8 cellular contexts compared by ENCODE assay signal in the genomic region with DNA sequence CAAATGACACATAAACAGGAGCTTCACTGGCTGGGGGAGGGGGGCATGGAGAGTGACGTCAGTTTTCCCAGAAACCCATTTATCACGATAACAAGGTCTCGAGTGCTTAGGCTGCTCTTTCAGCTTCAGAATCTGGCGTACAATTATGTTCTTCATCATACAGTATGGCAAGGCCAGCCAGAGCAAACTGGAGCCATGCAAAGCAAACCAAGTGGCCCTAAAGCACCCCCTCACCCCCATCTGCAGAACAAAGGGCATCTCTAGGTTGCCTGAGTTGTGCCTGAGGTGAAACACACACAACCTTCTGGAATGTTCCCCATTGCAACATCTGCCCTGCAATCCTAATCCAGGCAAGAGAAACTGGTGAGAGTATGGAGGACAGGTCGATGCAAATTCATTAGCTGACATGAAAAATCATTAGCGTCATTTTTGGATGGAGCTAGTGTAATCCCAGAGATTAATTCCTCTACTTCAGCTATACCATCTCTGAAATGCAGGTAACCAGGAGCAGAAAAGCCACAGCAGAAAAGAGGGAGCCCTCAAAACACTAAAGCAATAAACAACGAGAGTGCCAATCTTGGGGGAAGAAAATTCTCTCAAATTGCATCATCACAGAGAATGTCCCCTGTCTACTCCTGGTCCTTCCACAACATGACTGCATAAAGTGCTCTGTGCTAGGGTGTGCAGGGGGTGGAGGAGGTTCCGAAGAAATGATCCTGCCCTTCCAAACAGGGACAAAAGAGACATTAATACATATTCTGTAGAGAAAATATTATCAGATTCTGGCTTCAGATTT. TPM values are rescaled to one million over a fixed set of nuclear protein-coding genes. Genes with fewer than 3 reads are reported as not detected.
A peak's percentile ranks its signal among the peaks of the same experiment; 100 is the strongest.
DNase-seq lines count a peak whose midpoint lies in the region; TF ChIP-seq lines count a peak whose summit lies in the region.

No MANE protein-coding gene starts in this region.

- peak overlapping the region; percentile 85 for H3K4me3 Mint-ChIP-seq in activated CD4-positive, alpha-beta T cell treated with anti-CD3 and anti-CD28 coated beads, Interleukin-2, amount 10 ng/mL, durations not matched to agents 7 days and 5 days

- peak overlapping the region; percentile 39 for H3K4me3 ChIP-seq in fibroblast of the aortic adventitia (ENCODE audit: low read depth, low read length)

- CTCF ChIA-PET in activated CD4-positive, alpha-beta T cell treated with anti-CD3 and anti-CD28 coated beads, Interleukin-2, amount 10 ng/mL, durations not matched to agents 7 days and 5 days (lab: Charles Lee) = interaction anchor here (0.7 to 2.2 kb wide), 8 partner anchors 9 to 63 kb away, joined by 3 to 17 read pairs (median 3); no protein-coding TSS in a partner anchor

- peaks cover 35% of the 10 kb centered on the region for H3K4me1 Mint-ChIP-seq in activated CD4-positive, alpha-beta T cell treated with anti-CD3 and anti-CD28 coated beads, Interleukin-2, amount 10 ng/mL, durations not matched to agents 7 days and 5 days

- DNase-seq in activated effector memory CD4-positive, alpha-beta T cell treated with anti-CD3 and anti-CD28 coated beads, Interleukin-2, amount 50 U/mL, for 16 hours = peak; percentile 87
- DNase-seq in activated effector memory CD4-positive, alpha-beta T cell treated with Interleukin-2 at 50 U/mL for 16 hours = no peak
- DNase-seq in activated CD4-positive, alpha-beta T cell treated with anti-CD3 and anti-CD28 coated beads, Interleukin-2, amount 10 ng/mL, durations not matched to agents 7 days and 5 days = peak; percentile 67
- DNase-seq in fibroblast of the aortic adventitia (ENCODE audit: low read depth) (peak; percentile 42), dedifferentiated amniotic fluid mesenchymal stem cell (ENCODE audit: extremely low spot score) (no peak), SW 1271 (lab: John Stamatoyannopoulos, UW) (no peak), NCI-H510A treated with DMSO at 0.1 percent for 48 hours (lab: John Stamatoyannopoulos, UW) (no peak)
- DNase-seq in stimulated activated CD8-positive, alpha-beta memory T cell treated with anti-CD3 and anti-CD28 coated beads, Interleukin-2, amount 100 ng/mL, for 48 hours (ENCODE audit: low read depth in 2 of 2) = peak; percentile 44 to 57

- POLR2A ChIA-PET in activated CD4-positive, alpha-beta T cell treated with anti-CD3 and anti-CD28 coated beads, Interleukin-2, amount 10 ng/mL, durations not matched to agents 7 days and 5 days (lab: Charles Lee) = interaction anchor here (0.6 to 1.4 kb wide), 6 partner anchors 9 to 194 kb away, joined by 3 to 5 read pairs (median 3); partner anchors contain the start of gene UBE2A

- H3K27ac Mint-ChIP-seq in activated CD4-positive, alpha-beta T cell treated with anti-CD3 and anti-CD28 coated beads, Interleukin-2, amount 10 ng/mL, durations not matched to agents 7 days and 5 days = peak overlapping the region; percentile 99

- TF ChIP-seq CTCF in fibroblast of the aortic adventitia (IDR thresholded peaks at IDR 0.05; ENCODE audit: insufficient read depth, low read length) = no peak

- H3K27me3 Mint-ChIP-seq in activated CD4-positive, alpha-beta T cell treated with anti-CD3 and anti-CD28 coated beads, Interleukin-2, amount 10 ng/mL, durations not matched to agents 7 days and 5 days = no peaks in the 10 kb centered on the region

- H3K36me3 Mint-ChIP-seq in activated CD4-positive, alpha-beta T cell treated with anti-CD3 and anti-CD28 coated beads, Interleukin-2, amount 10 ng/mL, durations not matched to agents 7 days and 5 days (ENCODE audit: low read depth) = peaks cover 42% of the 10 kb centered on the region

- H3K9me3 Mint-ChIP-seq in activated CD4-positive, alpha-beta T cell treated with anti-CD3 and anti-CD28 coated beads, Interleukin-2, amount 10 ng/mL, durations not matched to agents 7 days and 5 days = no peaks in the 10 kb centered on the region

RNA-seq across cellular contexts. Expression of gene SEPTIN6, which starts 1.8 kb away (rescaled TPM):
- total RNA-seq in activated CD4-positive, alpha-beta T cell treated with anti-CD3 and anti-CD28 coated beads, Interleukin-2, amount 10 ng/mL, durations not matched to agents 7 days and 5 days = 100 to 1,000 TPM; 298 to 329 TPM
- total RNA-seq in fibroblast of the aortic adventitia (ENCODE audit: low replicate concordance) = 7.0 and 7.4 TPM in 2 replicates

Comparison
In these comparisons a context has a peak if more than half of its experiments do, and no peak if none do; other contexts are left out.
1. DNase-seq: peak in activated effector memory CD4-positive, alpha-beta T cell treated with anti-CD3 and anti-CD28 coated beads, Interleukin-2, amount 50 U/mL, for 16 hours (single experiment), activated CD4-positive, alpha-beta T cell treated with anti-CD3 and anti-CD28 coated beads, Interleukin-2, amount 10 ng/mL, durations not matched to agents 7 days and 5 days (single experiment), fibroblast of the aortic adventitia (single experiment) and stimulated activated CD8-positive, alpha-beta memory T cell treated with anti-CD3 and anti-CD28 coated beads, Interleukin-2, amount 100 ng/mL, for 48 hours (2 of 2); none in activated effector memory CD4-positive, alpha-beta T cell treated with Interleukin-2 at 50 U/mL for 16 hours (single experiment), dedifferentiated amniotic fluid mesenchymal stem cell (single experiment), SW 1271 (0 of 2) and NCI-H510A treated with DMSO at 0.1 percent for 48 hours (single experiment).
2. RNA of gene SEPTIN6, which starts 1.8 kb away (total RNA-seq): 298 to 329 TPM in activated CD4-positive, alpha-beta T cell treated with anti-CD3 and anti-CD28 coated beads, Interleukin-2, amount 10 ng/mL, durations not matched to agents 7 days and 5 days; 7.0 to 7.4 TPM in fibroblast of the aortic adventitia; every median in the first group is over 10 times any median in the second.